In the genomic region with DNA sequence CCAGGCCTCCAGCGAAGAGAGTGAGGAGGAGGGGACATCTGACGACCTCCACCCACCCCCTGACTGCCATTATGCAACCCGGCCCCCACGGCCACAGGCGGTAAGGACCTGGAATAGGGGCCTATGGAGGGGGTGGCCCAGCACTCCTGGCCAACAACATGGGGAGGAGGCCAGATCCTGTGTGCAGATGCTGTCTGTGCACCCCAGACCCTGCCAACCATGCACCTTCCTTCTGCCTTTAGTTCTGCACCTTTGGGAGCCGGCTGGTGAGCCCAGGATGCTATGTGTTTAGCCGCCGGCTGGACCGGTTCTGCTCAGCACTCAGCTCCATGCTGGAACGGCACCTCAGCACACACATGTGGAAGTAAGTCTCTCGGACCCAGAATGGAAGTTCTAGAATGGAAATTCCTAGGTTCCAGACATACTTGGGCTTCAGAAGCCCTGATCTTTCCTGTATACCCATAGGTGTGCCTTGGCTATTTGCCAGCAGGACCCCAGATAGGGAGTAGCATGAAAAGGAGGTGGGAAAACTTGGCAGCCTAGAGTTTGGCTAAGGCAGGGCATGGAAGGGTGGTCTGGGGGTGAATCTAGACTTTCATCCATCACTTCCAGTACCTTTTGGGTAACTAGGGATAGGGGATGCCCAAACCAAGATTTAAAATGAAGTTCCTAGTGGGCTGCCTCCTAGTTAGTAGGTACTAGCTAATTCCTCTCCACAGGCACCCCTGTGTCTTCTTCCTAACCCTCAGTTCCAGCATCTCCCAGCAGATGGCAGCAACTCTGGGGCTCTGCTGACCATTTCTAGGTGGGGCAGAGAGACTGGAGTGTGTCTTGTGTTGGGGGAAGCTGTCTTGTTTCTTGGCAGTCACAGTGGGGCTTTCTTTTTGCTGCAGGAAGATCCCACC, we compare ENCODE assay signal across 8 cellular contexts. TPM values are rescaled to one million over a fixed set of nuclear protein-coding genes. Genes with fewer than 3 reads are reported as not detected.
A peak's percentile ranks its signal among the peaks of the same experiment; 100 is the strongest.
DNase-seq lines count a peak whose midpoint lies in the region; ATAC-seq and TF ChIP-seq lines count a peak whose summit lies in the region.

No MANE protein-coding gene starts in this region.

- H3K14ac ChIP-seq in IMR-90 (replicated peaks; ENCODE audit: low read depth, low read length) = no peak overlapping the region

- no peak overlapping the region for H2BK15ac ChIP-seq in IMR-90 (ENCODE audit: low read depth, low read length)

- H2AK9ac ChIP-seq in IMR-90 (replicated peaks; ENCODE audit: low read depth, low read length, poor library complexity) = peak overlapping the region; percentile 63

- CTCF ChIA-PET in IMR-90 (lab: Yijun Ruan, JAX) = interaction anchor here (0.5 to 8.5 kb wide), 13 partner anchors 9 to 310 kb away, joined by 3 to 75 read pairs (median 3); a partner anchor contains a TSS

- BruUV-seq in IMR-90 (replicated peaks; lab: Mats Ljungman, UMichigan) = no TSS peak

- no peak overlapping the region for H4K5ac ChIP-seq in IMR-90 (ENCODE audit: low read depth, low read length)

- H3K79me1 ChIP-seq in IMR-90 (ENCODE audit: low read depth in 1 of 2, low read length in 2 of 2) = peaks cover 5 to 18% of the 10 kb centered on the region in 2 experiments; a peak in 3 of 4 replicates

- H3K27me3 ChIP-seq in IMR-90 (ENCODE audit: control insufficient read depth, insufficient read depth, low read length) (no peaks in the 10 kb centered on the region), gastroesophageal sphincter (no peaks in the 10 kb centered on the region)

- no peak overlapping the region for H3K4me2 ChIP-seq in IMR-90 (ENCODE audit: low read depth, low read length)

- H2AFZ ChIP-seq in IMR-90 (replicated peaks; ENCODE audit: low read length, poor library complexity) = peak overlapping the region; percentile 79

- DNase-seq in Daoy (ENCODE audit: low read depth) = peak; percentile 69
- peak; percentile 60 for DNase-seq in IMR-90
- DNase-seq in SHP77 treated with DMSO at 0.1 percent for 48 hours (lab: John Stamatoyannopoulos, UW) = peak; percentile 8
- peak in 3 of 4 experiments; percentile 39 to 66 (median 58) for DNase-seq in activated naive CD4-positive, alpha-beta T cell (lab: John Stamatoyannopoulos, UW)
- peak; percentile 57 to 95 (median 84) for DNase-seq in posterior cingulate gyrus

- no peak for TF ChIP-seq EP300 in gastroesophageal sphincter (IDR thresholded peaks at IDR 0.05)

- H3K4ac ChIP-seq in IMR-90 (ENCODE audit: low read depth, low read length) = no peak overlapping the region

- no peaks in the 10 kb centered on the region for H3K9me3 ChIP-seq in IMR-90 (ENCODE audit: control insufficient read depth, insufficient read depth, low read length)
- H3K9me3 ChIP-seq in gastroesophageal sphincter = no peaks in the 10 kb centered on the region

- ATAC-seq in IMR-90 (ENCODE audit: low read depth) (peak; percentile 63), gastroesophageal sphincter (peak; percentile 49), GM18909 (IDR thresholded peaks at IDR 0.05; ENCODE audit: poor library complexity, unreplicated experiment) (no peak), HG03039 (IDR thresholded peaks at IDR 0.05; ENCODE audit: unreplicated experiment) (no peak)

- H3K4me3 ChIP-seq in IMR-90 (ENCODE audit: insufficient read depth, low read depth, low read length) = no peak overlapping the region
- H3K4me3 ChIP-seq in gastroesophageal sphincter = no peak overlapping the region

- TF ChIP-seq CTCF in IMR-90 (conservative IDR thresholded peaks at IDR 0.05; ENCODE audit: low read depth, low read length) = peak; percentile 81
- peak in 3 of 4 experiments; percentile 72 to 87 (median 73) for TF ChIP-seq CTCF in gastroesophageal sphincter (IDR thresholded peaks at IDR 0.05)

- H3K18ac ChIP-seq in IMR-90 (ENCODE audit: low read depth, low read length) = no peak overlapping the region

- no peak overlapping the region for H2AK5ac ChIP-seq in IMR-90 (ENCODE audit: low read depth, low read length)

- H2BK5ac ChIP-seq in IMR-90 (ENCODE audit: low read depth, low read length, poor library complexity, severe bottlenecking) = no peak overlapping the region

- H4K91ac ChIP-seq in IMR-90 (ENCODE audit: insufficient read depth, low read depth, low read length) = no peak overlapping the region

- dilution Hi-C loops in IMR-90 (cut with HindIII; ENCODE audit: low sequenced_read_pairs, unreplicated experiment) = no loop called here

- no peak overlapping the region for H2BK20ac ChIP-seq in IMR-90 (ENCODE audit: low read depth, low read length)

- H4K8ac ChIP-seq in IMR-90 (ENCODE audit: low read depth in 2 of 2, low read length in 2 of 2) = no peak overlapping the region

- H3K9ac ChIP-seq in IMR-90 (ENCODE audit: low read depth, low read length) = no peak overlapping the region

- POLR2A ChIA-PET in IMR-90 (lab: Charles Lee; ENCODE audit: unreplicated experiment) = no interaction called here

- intact Hi-C loops in IMR-90 (cut with micrococcal nuclease) (loop anchor here (1.0 kb wide), 1 partner anchor 42 kb away; no protein-coding TSS in a partner anchor), posterior cingulate gyrus (cut with DNase I) (loop anchor here (2.0 kb wide), 1 partner anchor 43 kb away; no protein-coding TSS in a partner anchor)

- peaks cover 15% of the 10 kb centered on the region for H3K36me3 ChIP-seq in IMR-90 (ENCODE audit: control insufficient read depth, insufficient read depth, low read length)
- peaks cover 0 to 39% of the 10 kb centered on the region in 2 donors for H3K36me3 ChIP-seq in gastroesophageal sphincter

- H3K23ac ChIP-seq in IMR-90 (ENCODE audit: low read depth, low read length) = no peak overlapping the region

- peaks cover 8% of the 10 kb centered on the region for H3K9me1 ChIP-seq in IMR-90 (ENCODE audit: insufficient read depth, low read length)

- H3K4me1 ChIP-seq in IMR-90 (ENCODE audit: control insufficient read depth, insufficient read depth, low read length) (peaks cover 6% of the 10 kb centered on the region), gastroesophageal sphincter (peaks cover 0 to 34% (median 18%) of the 10 kb centered on the region in 3 donors)

- peaks cover 2% of the 10 kb centered on the region; the same call in 1 of the 2 replicates for H4K20me1 ChIP-seq in IMR-90 (ENCODE audit: insufficient read depth, low read length)

- WGBS in IMR-90 (ENCODE audit: extremely low coverage in 2 of 2, insufficient read length in 1 of 2), 2 experiments = no CpG with 5 or more reads among the region's 11 CpGs
- WGBS in gastroesophageal sphincter (ENCODE audit: low coverage in 1 of 2), 2 donors = 93% methylated on average over 5 of the region's 11 CpGs; no CpG with 5 or more reads in 1 of the 2 donors

- H3K27ac ChIP-seq in IMR-90 (ENCODE audit: insufficient read depth, low read length) = no peak overlapping the region
- H3K27ac ChIP-seq in gastroesophageal sphincter = no peak overlapping the region

- no peak overlapping the region for H2BK120ac ChIP-seq in IMR-90 (ENCODE audit: low read depth, low read length)

- H3K56ac ChIP-seq in IMR-90 (ENCODE audit: extremely low read depth, insufficient read depth, low read length) = no peak overlapping the region

- in situ Hi-C loops in IMR-90 (cut with MboI; ENCODE audit: low sequenced_read_pairs) = no loop called here

- TF ChIP-seq RAD21 in IMR-90 (IDR thresholded peaks at IDR 0.05; ENCODE audit: low read length) = peak; percentile 64

- TF ChIP-seq POLR2A in IMR-90 (IDR thresholded peaks at IDR 0.05; ENCODE audit: low read depth, low read length) (no peak), gastroesophageal sphincter (IDR thresholded peaks at IDR 0.05) (no peak)

TF ChIP-seq in IMR-90, 13 proteins besides CTCF, POLR2A, EP300 and RAD21:
- TF ChIP-seq RCOR1 (IDR thresholded peaks at IDR 0.05; ENCODE audit: insufficient replicate concordance, low read length) (no peak), FOS (IDR thresholded peaks at IDR 0.05; ENCODE audit: low read depth, low read length) (no peak), MAZ (IDR thresholded peaks at IDR 0.05; ENCODE audit: borderline replicate concordance, low read depth, low read length) (peak; percentile 34; the same call in 1 of the 2 replicates), MAFK (IDR thresholded peaks at IDR 0.05; ENCODE audit: low read depth, low read length) (no peak), SMC3 (IDR thresholded peaks at IDR 0.05; ENCODE audit: low read depth, low read length) (peak; percentile 83), MXI1 (IDR thresholded peaks at IDR 0.05; ENCODE audit: borderline replicate concordance, low read depth, low read length) (no peak)
TF ChIP-seq in IMR-90: peak in this region for 2.

RNA-seq across cellular contexts. Expression of a gene that starts 3.6 kb away (rescaled TPM):
- 5.8 and 9.2 TPM in 2 replicates for total RNA-seq in Daoy (2014; rRNA removed; shearing (Covaris generic))
- 3.6 and 5.7 TPM in 2 replicates for total RNA-seq in IMR-90 (2012; rRNA removed)
- polyA plus RNA-seq in IMR-90 (2012; rRNA removed) = 5.6 and 8.1 TPM in 2 replicates
- 2.6 and 4.6 TPM in 2 replicates for polyA plus RNA-seq in IMR-90 (2012; cell fraction: cytosol; rRNA removed)
- 9.2 and 15.0 TPM in 2 replicates for polyA plus RNA-seq in IMR-90 (2012; cell fraction: nucleus; rRNA removed; ENCODE audit: low replicate concordance)
- 10 to 100 TPM in 3 of 4 donors, 1 to 10 TPM in 1; 8.3 to 15.9 (median 10.7) TPM for total RNA-seq in gastroesophageal sphincter

RNA-seq across cellular contexts. Expression of a gene that starts 6.6 kb away (rescaled TPM):
- 8.6 and 14.2 TPM in 2 replicates for total RNA-seq in Daoy (2014; rRNA removed; shearing (Covaris generic))
- total RNA-seq in IMR-90 (2012; rRNA removed) (1.3 and 1.7 TPM in 2 replicates), gastroesophageal sphincter (1 to 10 TPM; 1.6 to 2.7 (median 2.5) TPM)
- polyA plus RNA-seq in IMR-90 (2012; rRNA removed) = 4.8 and 6.4 TPM in 2 replicates
- polyA plus RNA-seq in IMR-90 (2012; cell fraction: cytosol; rRNA removed) = 2.5 and 3.5 TPM in 2 replicates
- 11.5 and 22.5 TPM in 2 replicates for polyA plus RNA-seq in IMR-90 (2012; cell fraction: nucleus; rRNA removed; ENCODE audit: low replicate concordance)

RNA-seq across cellular contexts. Expression of a gene that starts 19.2 kb away (rescaled TPM):
- total RNA-seq in Daoy (2014; rRNA removed; shearing (Covaris generic)) = 3.2 and 3.7 TPM in 2 replicates
- total RNA-seq in IMR-90 (2012; rRNA removed) (1.4 and 1.6 TPM in 2 replicates), gastroesophageal sphincter (10 to 100 TPM in 3 of 4 donors, 1 to 10 TPM in 1; 7.7 to 19.3 (median 14.7) TPM)
- polyA plus RNA-seq in IMR-90 (2012; rRNA removed) = 1.5 TPM in 2 replicates
- polyA plus RNA-seq in IMR-90 (2012; cell fraction: cytosol; rRNA removed) = 0.81 and 1.1 TPM in 2 replicates
- polyA plus RNA-seq in IMR-90 (2012; cell fraction: nucleus; rRNA removed; ENCODE audit: low replicate concordance) = 0.55 and 0.70 TPM in 2 replicates

RNA-seq across cellular contexts. Expression of a gene that starts 23.9 kb away (rescaled TPM):
- 0.15 and 4.3 TPM in 2 replicates for total RNA-seq in Daoy (2014; rRNA removed; shearing (Covaris generic))
- total RNA-seq in IMR-90 (2012; rRNA removed) (under 0.01 TPM in 2 replicates), gastroesophageal sphincter (1 to 10 TPM; 2.0 to 8.4 (median 4.2) TPM)
- polyA plus RNA-seq in IMR-90 (2012; rRNA removed) = 0.55 and 0.65 TPM in 2 replicates
- polyA plus RNA-seq in IMR-90 (2012; cell fraction: cytosol; rRNA removed) = 0.18 and 0.23 TPM in 2 replicates
- 0.46 and 0.94 TPM in 2 replicates for polyA plus RNA-seq in IMR-90 (2012; cell fraction: nucleus; rRNA removed; ENCODE audit: low replicate concordance)

RNA-seq across cellular contexts. Expression of a gene that starts 49.4 kb away (rescaled TPM):
- not detected in 2 replicates for total RNA-seq in Daoy (2014; rRNA removed; shearing (Covaris generic))
- total RNA-seq in IMR-90 (2012; rRNA removed) = under 0.01 TPM in 1 of 2 replicates, not detected in the other
- polyA plus RNA-seq in IMR-90 (2012; rRNA removed) = not detected in 2 replicates
- not detected in 2 replicates for polyA plus RNA-seq in IMR-90 (2012; cell fraction: cytosol; rRNA removed)
- 0.09 TPM in 1 of 2 replicates, not detected in the other for polyA plus RNA-seq in IMR-90 (2012; cell fraction: nucleus; rRNA removed; ENCODE audit: low replicate concordance)
- not detected for total RNA-seq in gastroesophageal sphincter

Comparison
In these comparisons a context has a peak if more than half of its experiments do, and no peak if none do; other contexts are left out.
1. DNase-seq: peak in every context shown above with its lines; median percentile 84 in posterior cingulate gyrus; 69 in Daoy; 60 in IMR-90; 58 in activated naive CD4-positive, alpha-beta T cell; 8 in SHP77 treated with DMSO at 0.1 percent for 48 hours.
2. ATAC-seq: peak in IMR-90 (single experiment) and gastroesophageal sphincter (single experiment); none in GM18909 (single experiment) and HG03039 (single experiment).